In the genomic region with DNA sequence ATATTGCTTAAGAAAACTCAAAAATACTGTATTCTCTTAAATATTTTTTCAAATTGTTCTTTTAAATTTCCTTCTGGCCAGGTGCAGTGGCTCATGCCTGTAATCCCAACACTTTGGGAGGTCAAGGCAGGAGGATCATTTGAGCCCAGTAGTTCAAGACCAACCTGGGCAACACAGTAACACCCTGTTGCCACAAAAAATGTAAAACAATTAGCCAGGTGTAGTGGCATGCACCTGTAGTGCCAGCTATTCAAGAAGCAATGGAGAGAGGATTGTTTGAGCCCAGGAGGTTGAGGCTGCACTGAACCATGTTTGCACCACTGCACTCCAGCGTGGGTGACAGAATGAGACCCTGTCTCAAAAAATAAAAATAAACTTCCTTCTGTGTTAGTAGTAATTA, we compare ENCODE assay signal across 1 cellular context.
TF ChIP-seq lines count a peak whose summit lies in the region.

No MANE protein-coding gene starts in this region.

TF ChIP-seq in GM12878, 131 proteins besides CTCF, POLR2A, EP300 and RAD21 (continued from another document):
- TF ChIP-seq, protein P1, sequence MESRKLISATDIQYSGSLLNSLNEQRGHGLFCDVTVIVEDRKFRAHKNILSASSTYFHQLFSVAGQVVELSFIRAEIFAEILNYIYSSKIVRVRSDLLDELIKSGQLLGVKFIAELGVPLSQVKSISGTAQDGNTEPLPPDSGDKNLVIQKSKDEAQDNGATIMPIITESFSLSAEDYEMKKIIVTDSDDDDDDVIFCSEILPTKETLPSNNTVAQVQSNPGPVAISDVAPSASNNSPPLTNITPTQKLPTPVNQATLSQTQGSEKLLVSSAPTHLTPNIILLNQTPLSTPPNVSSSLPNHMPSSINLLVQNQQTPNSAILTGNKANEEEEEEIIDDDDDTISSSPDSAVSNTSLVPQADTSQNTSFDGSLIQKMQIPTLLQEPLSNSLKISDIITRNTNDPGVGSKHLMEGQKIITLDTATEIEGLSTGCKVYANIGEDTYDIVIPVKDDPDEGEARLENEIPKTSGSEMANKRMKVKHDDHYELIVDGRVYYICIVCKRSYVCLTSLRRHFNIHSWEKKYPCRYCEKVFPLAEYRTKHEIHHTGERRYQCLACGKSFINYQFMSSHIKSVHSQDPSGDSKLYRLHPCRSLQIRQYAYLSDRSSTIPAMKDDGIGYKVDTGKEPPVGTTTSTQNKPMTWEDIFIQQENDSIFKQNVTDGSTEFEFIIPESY (IDR thresholded peaks at IDR 0.05), result no peak
- TF ChIP-seq BCL11A (IDR thresholded peaks at IDR 0.05; ENCODE audit: low read depth, low read length), result no peak
- TF ChIP-seq MYB (IDR thresholded peaks at IDR 0.05; ENCODE audit: borderline replicate concordance, low read depth, low read length), result no peak
- TF ChIP-seq, protein P2, sequence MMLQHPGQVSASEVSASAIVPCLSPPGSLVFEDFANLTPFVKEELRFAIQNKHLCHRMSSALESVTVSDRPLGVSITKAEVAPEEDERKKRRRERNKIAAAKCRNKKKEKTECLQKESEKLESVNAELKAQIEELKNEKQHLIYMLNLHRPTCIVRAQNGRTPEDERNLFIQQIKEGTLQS (IDR thresholded peaks at IDR 0.05; ENCODE audit: borderline replicate concordance, extremely low read depth, low read depth, low read length), result no peak
- TF ChIP-seq, protein P3, sequence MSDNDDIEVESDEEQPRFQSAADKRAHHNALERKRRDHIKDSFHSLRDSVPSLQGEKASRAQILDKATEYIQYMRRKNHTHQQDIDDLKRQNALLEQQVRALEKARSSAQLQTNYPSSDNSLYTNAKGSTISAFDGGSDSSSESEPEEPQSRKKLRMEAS (IDR thresholded peaks at IDR 0.05; ENCODE audit: low read depth, low read length), result no peak
- no peak for TF ChIP-seq MEF2B (IDR thresholded peaks at IDR 0.05; ENCODE audit: partially characterized antibody, poor library complexity, severe bottlenecking)
- TF ChIP-seq SMAD5 (IDR thresholded peaks at IDR 0.05; ENCODE audit: low read depth), result no peak
- TF ChIP-seq RELA (IDR thresholded peaks at IDR 0.05; ENCODE audit: borderline replicate concordance, partially characterized antibody), result no peak
- TF ChIP-seq KDM1A (IDR thresholded peaks at IDR 0.05; ENCODE audit: borderline replicate concordance), result no peak
- TF ChIP-seq, protein P4, sequence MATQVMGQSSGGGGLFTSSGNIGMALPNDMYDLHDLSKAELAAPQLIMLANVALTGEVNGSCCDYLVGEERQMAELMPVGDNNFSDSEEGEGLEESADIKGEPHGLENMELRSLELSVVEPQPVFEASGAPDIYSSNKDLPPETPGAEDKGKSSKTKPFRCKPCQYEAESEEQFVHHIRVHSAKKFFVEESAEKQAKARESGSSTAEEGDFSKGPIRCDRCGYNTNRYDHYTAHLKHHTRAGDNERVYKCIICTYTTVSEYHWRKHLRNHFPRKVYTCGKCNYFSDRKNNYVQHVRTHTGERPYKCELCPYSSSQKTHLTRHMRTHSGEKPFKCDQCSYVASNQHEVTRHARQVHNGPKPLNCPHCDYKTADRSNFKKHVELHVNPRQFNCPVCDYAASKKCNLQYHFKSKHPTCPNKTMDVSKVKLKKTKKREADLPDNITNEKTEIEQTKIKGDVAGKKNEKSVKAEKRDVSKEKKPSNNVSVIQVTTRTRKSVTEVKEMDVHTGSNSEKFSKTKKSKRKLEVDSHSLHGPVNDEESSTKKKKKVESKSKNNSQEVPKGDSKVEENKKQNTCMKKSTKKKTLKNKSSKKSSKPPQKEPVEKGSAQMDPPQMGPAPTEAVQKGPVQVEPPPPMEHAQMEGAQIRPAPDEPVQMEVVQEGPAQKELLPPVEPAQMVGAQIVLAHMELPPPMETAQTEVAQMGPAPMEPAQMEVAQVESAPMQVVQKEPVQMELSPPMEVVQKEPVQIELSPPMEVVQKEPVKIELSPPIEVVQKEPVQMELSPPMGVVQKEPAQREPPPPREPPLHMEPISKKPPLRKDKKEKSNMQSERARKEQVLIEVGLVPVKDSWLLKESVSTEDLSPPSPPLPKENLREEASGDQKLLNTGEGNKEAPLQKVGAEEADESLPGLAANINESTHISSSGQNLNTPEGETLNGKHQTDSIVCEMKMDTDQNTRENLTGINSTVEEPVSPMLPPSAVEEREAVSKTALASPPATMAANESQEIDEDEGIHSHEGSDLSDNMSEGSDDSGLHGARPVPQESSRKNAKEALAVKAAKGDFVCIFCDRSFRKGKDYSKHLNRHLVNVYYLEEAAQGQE (IDR thresholded peaks at IDR 0.05; ENCODE audit: low read depth, low read length), result no peak
- no peak for TF ChIP-seq HCFC1 (IDR thresholded peaks at IDR 0.05; ENCODE audit: low read length)
- no peak for TF ChIP-seq SIX5 (IDR thresholded peaks at IDR 0.05; ENCODE audit: low read depth, low read length, severe bottlenecking)
- TF ChIP-seq POLR2AphosphoS5 (IDR thresholded peaks at IDR 0.05; ENCODE audit: low read length), result no peak
- TF ChIP-seq HDAC6 (IDR thresholded peaks at IDR 0.05; ENCODE audit: unreplicated experiment), result no peak
- TF ChIP-seq, protein P5, sequence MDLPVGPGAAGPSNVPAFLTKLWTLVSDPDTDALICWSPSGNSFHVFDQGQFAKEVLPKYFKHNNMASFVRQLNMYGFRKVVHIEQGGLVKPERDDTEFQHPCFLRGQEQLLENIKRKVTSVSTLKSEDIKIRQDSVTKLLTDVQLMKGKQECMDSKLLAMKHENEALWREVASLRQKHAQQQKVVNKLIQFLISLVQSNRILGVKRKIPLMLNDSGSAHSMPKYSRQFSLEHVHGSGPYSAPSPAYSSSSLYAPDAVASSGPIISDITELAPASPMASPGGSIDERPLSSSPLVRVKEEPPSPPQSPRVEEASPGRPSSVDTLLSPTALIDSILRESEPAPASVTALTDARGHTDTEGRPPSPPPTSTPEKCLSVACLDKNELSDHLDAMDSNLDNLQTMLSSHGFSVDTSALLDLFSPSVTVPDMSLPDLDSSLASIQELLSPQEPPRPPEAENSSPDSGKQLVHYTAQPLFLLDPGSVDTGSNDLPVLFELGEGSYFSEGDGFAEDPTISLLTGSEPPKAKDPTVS (IDR thresholded peaks at IDR 0.05; ENCODE audit: low read depth, low read length), result no peak
TF ChIP-seq in GM12878: peak in this region for 0.
